In genomic region chr2:189657867-189658266, GRCh38 we compare ENCODE assay signal across 9 cellular contexts. TPM values are rescaled to one million over a fixed set of nuclear protein-coding genes. Genes with fewer than 3 reads are reported as not detected.
DNase-seq lines count a peak whose midpoint lies in the region; ATAC-seq and TF ChIP-seq lines count a peak whose summit lies in the region.
"Had no signal": no experiment of that assay in that cellular context is flagged by ENCODE, and none has a peak within 500 bp of the region (broad histone marks: within the 10 kb centered on the region; RNA-seq: fewer than 3 reads in every experiment).

No MANE protein-coding gene starts in this region.

- peaks cover 16% of the 10 kb centered on the region for H3K79me2 ChIP-seq in GM23248 (ENCODE audit: insufficient read depth)
- peaks cover 15% of the 10 kb centered on the region for H3K79me2 ChIP-seq in PC-9 (ENCODE audit: low read depth)

- no peak for TF ChIP-seq EP300 in suprapubic skin (IDR thresholded peaks at IDR 0.05)

- H3K27me3 Mint-ChIP-seq in naive thymus-derived CD8-positive, alpha-beta T cell, result no peaks in the 10 kb centered on the region

- no peak for TF ChIP-seq CTCF in PC-9 (conservative IDR thresholded peaks at IDR 0.05)
- TF ChIP-seq CTCF in suprapubic skin (IDR thresholded peaks at IDR 0.05), result no peak

- H3F3A ChIP-seq in GM23248 (ENCODE audit: insufficient read depth), result no peaks in the 10 kb centered on the region
- H3F3A ChIP-seq in PC-9 (ENCODE audit: insufficient read depth, low read depth), result no peaks in the 10 kb centered on the region

- CTCF ChIA-PET in PC-9 (lab: Charles Lee), result no interaction called here

- peak; percentile 54 for DNase-seq in stimulated activated CD4-positive, alpha-beta T cell treated with anti-CD3 and anti-CD28 coated beads, Interleukin-15, amount 100 ng/mL, for 24 hours
- no peak for DNase-seq in stimulated activated CD4-positive, alpha-beta T cell treated with anti-CD3 and anti-CD28 coated beads, Interleukin-2, amount 100 ng/mL, for 48 hours
- DNase-seq in activated effector memory CD4-positive, alpha-beta T cell treated with anti-CD3 and anti-CD28 coated beads, Interleukin-2, amount 50 U/mL, for 16 hours, result peak; percentile 73
- peak in 8 of 10 donors; percentile 18 to 61 (median 46) for DNase-seq in naive thymus-derived CD8-positive, alpha-beta T cell
- DNase-seq in GM23248 (no peak), PC-9 (no peak), suprapubic skin (ENCODE audit: low spot score in 2 of 2) (no peak)

- 86 to 88% methylated on average over 5 of the region's 5 CpGs for WGBS in GM23248 (ENCODE audit: low coverage in 1 of 2, low lambda C conversion rate in 2 of 2, missing lambda C conversion rate in 2 of 2), 2 experiments
- WGBS in suprapubic skin, result 67% methylated on average over 5 of the region's 5 CpGs

- H3K27ac Mint-ChIP-seq in naive thymus-derived CD8-positive, alpha-beta T cell, result peak overlapping the region in 8 of 10 donors; percentile 90 to 98 (median 95)

- H3K9ac ChIP-seq in GM23248, result no peak overlapping the region

- no peaks in the 10 kb centered on the region for H3K36me3 Mint-ChIP-seq in naive thymus-derived CD8-positive, alpha-beta T cell

- H3K4me3 ChIP-seq in GM23248 (no peak overlapping the region), PC-9 (no peak overlapping the region), suprapubic skin (no peak overlapping the region)

- H3K9me2 ChIP-seq in GM23248 (ENCODE audit: insufficient read depth) (no peaks in the 10 kb centered on the region), PC-9 (ENCODE audit: insufficient read depth) (no peaks in the 10 kb centered on the region)

- H4K20me1 ChIP-seq in GM23248 (ENCODE audit: insufficient read depth) (no peaks in the 10 kb centered on the region), PC-9 (ENCODE audit: insufficient read depth) (no peaks in the 10 kb centered on the region; the same call in 1 of the 2 replicates)

- in situ Hi-C loops in GM23248 (cut with MboI), result no loop called here

- no peaks in the 10 kb centered on the region for H3K36me3 ChIP-seq in GM23248 (ENCODE audit: low read depth)
- H3K36me3 ChIP-seq in PC-9 (ENCODE audit: low read depth), result no peaks in the 10 kb centered on the region
- H3K36me3 ChIP-seq in suprapubic skin, result no peaks in the 10 kb centered on the region

- H3K4me2 ChIP-seq in GM23248 (ENCODE audit: unreplicated experiment), result no peak overlapping the region
- no peak overlapping the region for H3K4me2 ChIP-seq in PC-9

- peak; percentile 27 for ATAC-seq in HG03575 (IDR thresholded peaks at IDR 0.05; ENCODE audit: extremely low read depth, insufficient number of reproducible peaks, low FRiP score, unreplicated experiment)
- peak; percentile 19 to 28 for ATAC-seq in naive thymus-derived CD8-positive, alpha-beta T cell

- no peak for TF ChIP-seq POLR2A in suprapubic skin (IDR thresholded peaks at IDR 0.05)

- H3K4me1 ChIP-seq in GM23248 (ENCODE audit: insufficient read depth) (peaks cover 7% of the 10 kb centered on the region), PC-9 (replicated peaks; ENCODE audit: insufficient read depth) (peaks cover 21% of the 10 kb centered on the region), suprapubic skin (peaks cover 15% of the 10 kb centered on the region)

- H3K9me3 Mint-ChIP-seq in naive thymus-derived CD8-positive, alpha-beta T cell, result peaks cover 0 to under 1% (median 0%) of the 10 kb centered on the region in 9 donors

- H3K9me3 ChIP-seq in GM23248 (ENCODE audit: low read depth) (no peaks in the 10 kb centered on the region), PC-9 (ENCODE audit: insufficient read depth, low read depth) (no peaks in the 10 kb centered on the region), suprapubic skin (no peaks in the 10 kb centered on the region)

- H2AFZ ChIP-seq in GM23248, result no peak overlapping the region
- no peak overlapping the region for H2AFZ ChIP-seq in PC-9

- no peaks in the 10 kb centered on the region for H3K27me3 ChIP-seq in GM23248 (replicated peaks; ENCODE audit: insufficient read depth)
- H3K27me3 ChIP-seq in PC-9 (ENCODE audit: insufficient read depth, low read depth), result no peaks in the 10 kb centered on the region
- no peaks in the 10 kb centered on the region for H3K27me3 ChIP-seq in suprapubic skin

- H3K4me3 Mint-ChIP-seq in naive thymus-derived CD8-positive, alpha-beta T cell, result peak overlapping the region; percentile 58 to 86 (median 72)

- POLR2A ChIA-PET in naive thymus-derived CD8-positive, alpha-beta T cell (lab: Charles Lee), result interaction anchor here (2.1 to 2.9 kb wide), 5 partner anchors 17 to 217 kb away, joined by 6 to 34 read pairs (median 13); partner anchors contain the start of genes ANKAR, ORMDL1, OSGEPL1 and PMS1
- POLR2A ChIA-PET in PC-9 (lab: Charles Lee; ENCODE audit: unreplicated experiment), result no interaction called here

- no peak overlapping the region for H3K27ac ChIP-seq in GM23248
- no peak overlapping the region for H3K27ac ChIP-seq in PC-9
- H3K27ac ChIP-seq in suprapubic skin, result no peak overlapping the region
- H3K27ac ChIP-seq: C4-2B had no signal

- intact Hi-C loops in PC-9 (cut with micrococcal nuclease; ENCODE audit: unreplicated experiment), result no loop called here

- BruUV-seq in PC-9 (replicated peaks; lab: Mats Ljungman, UMichigan), result no TSS peak

- peaks cover 24 to 45% (median 35%) of the 10 kb centered on the region in 4 donors for H3K4me1 Mint-ChIP-seq in naive thymus-derived CD8-positive, alpha-beta T cell

RNA-seq across cellular contexts. Expression of gene ASNSD1, which starts 3.4 kb away (rescaled TPM):
- total RNA-seq in naive thymus-derived CD8-positive, alpha-beta T cell, result 10 to 100 TPM; 49.8 to 55.7 TPM
- 10 to 100 TPM; 44.0 to 73.7 (median 49.4) TPM for polyA plus RNA-seq in naive thymus-derived CD8-positive, alpha-beta T cell
- 63.4 and 67.7 TPM in 2 replicates for total RNA-seq in GM23248 (2014; rRNA removed; shearing (Covaris generic))
- polyA plus RNA-seq in GM23248 (2016; fragmentation: Nextera tagmentation; extraction: Ambion mirVana), result 54.4 and 61.7 TPM in 2 replicates
- total RNA-seq in PC-9 (2021), result 14.8 TPM in 2 replicates
- 10 to 100 TPM; 27.9 to 34.8 (median 31.7) TPM for total RNA-seq in suprapubic skin

RNA-seq across cellular contexts. Expression of gene ANKAR, which starts 16.6 kb away (rescaled TPM):
- total RNA-seq in naive thymus-derived CD8-positive, alpha-beta T cell, result 10 to 100 TPM; 13.0 to 17.4 TPM
- polyA plus RNA-seq in naive thymus-derived CD8-positive, alpha-beta T cell, result 1 to 10 TPM; 3.6 to 6.4 (median 5.0) TPM
- total RNA-seq in GM23248 (2014; rRNA removed; shearing (Covaris generic)), result 2.3 and 3.4 TPM in 2 replicates
- 3.1 and 3.8 TPM in 2 replicates for polyA plus RNA-seq in GM23248 (2016; fragmentation: Nextera tagmentation; extraction: Ambion mirVana)
- total RNA-seq in PC-9 (2021), result 3.6 and 4.4 TPM in 2 replicates
- 10 to 100 TPM in 1 of 4 donors, 1 to 10 TPM in 2, under 1 TPM in 1; 0.95 to 11.0 (median 5.3) TPM for total RNA-seq in suprapubic skin

Comparison
In these comparisons a context has a peak if more than half of its experiments do, and no peak if none do; other contexts are left out.
1. DNase-seq: peak in stimulated activated CD4-positive, alpha-beta T cell treated with anti-CD3 and anti-CD28 coated beads, Interleukin-15, amount 100 ng/mL, for 24 hours (single experiment), activated effector memory CD4-positive, alpha-beta T cell treated with anti-CD3 and anti-CD28 coated beads, Interleukin-2, amount 50 U/mL, for 16 hours (single experiment) and naive thymus-derived CD8-positive, alpha-beta T cell (8 of 10); none in stimulated activated CD4-positive, alpha-beta T cell treated with anti-CD3 and anti-CD28 coated beads, Interleukin-2, amount 100 ng/mL, for 48 hours (0 of 2), GM23248 (single experiment), PC-9 (0 of 2) and suprapubic skin (0 of 2).